24 cellular contexts compared by ENCODE assay signal in the genomic region with DNA sequence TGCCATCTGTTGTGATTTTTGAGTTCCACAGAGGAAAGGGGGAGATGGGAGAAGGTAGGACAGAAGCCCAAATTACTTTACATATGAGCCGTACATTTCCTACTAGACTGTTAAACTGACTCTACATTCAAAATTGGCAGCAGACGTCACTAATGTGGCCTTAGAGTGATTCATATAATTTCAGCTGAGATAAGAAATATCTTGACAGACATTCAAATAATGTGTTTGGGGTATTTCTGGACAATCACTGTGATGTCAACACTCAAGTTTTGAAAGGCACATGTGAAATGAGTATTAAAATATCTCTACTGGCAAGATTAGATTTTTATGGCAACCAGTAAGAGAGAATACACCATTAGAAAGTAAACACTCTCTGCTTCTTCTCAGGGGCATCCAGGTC.
DNase-seq lines count a peak whose midpoint lies in the region; ATAC-seq, FAIRE-seq and TF ChIP-seq lines count a peak whose summit lies in the region.
"Had no signal": no experiment of that assay in that cellular context is flagged by ENCODE, and none has a peak within 500 bp of the region (broad histone marks: within the 10 kb centered on the region; RNA-seq: fewer than 3 reads in every experiment).

No MANE protein-coding gene starts in this region.

- H3K9ac ChIP-seq in astrocyte (ENCODE audit: low read length) (no peak overlapping the region), endothelial cell of umbilical vein (replicated peaks; ENCODE audit: extremely low read depth, insufficient read depth, low read length) (no peak overlapping the region)
- H3K9ac ChIP-seq: BLaER1 had no signal

- no TSS peak for BruUV-seq in endothelial cell of umbilical vein (replicated peaks; lab: Mats Ljungman, UMichigan)

- H3K79me2 ChIP-seq in astrocyte (ENCODE audit: insufficient read depth, low read length), result no peaks in the 10 kb centered on the region
- peaks cover 7% of the 10 kb centered on the region for H3K79me2 ChIP-seq in endothelial cell of umbilical vein (ENCODE audit: control insufficient read depth, insufficient read depth, low read length)
- peaks cover 35% of the 10 kb centered on the region for H3K79me2 ChIP-seq in osteoblast (ENCODE audit: insufficient read depth, low read length)

- no peaks in the 10 kb centered on the region for H3K36me3 ChIP-seq in astrocyte (ENCODE audit: insufficient read depth, low read length)
- peaks cover 2 to 14% of the 10 kb centered on the region in 2 experiments for H3K36me3 ChIP-seq in endothelial cell of umbilical vein (ENCODE audit: control insufficient read depth in 2 of 2, extremely low read depth in 1 of 2, insufficient read depth in 2 of 2, low read length in 2 of 2)
- H3K36me3 ChIP-seq in heart right ventricle, result peaks cover 0 to 34% (median 2%) of the 10 kb centered on the region in 9 donors
- H3K36me3 ChIP-seq in osteoblast (ENCODE audit: insufficient read depth, low read length), result peaks cover 26% of the 10 kb centered on the region
- no peaks in the 10 kb centered on the region for H3K36me3 ChIP-seq in stomach
- H3K36me3 ChIP-seq: BLaER1 had no signal

- no peaks in the 10 kb centered on the region for H3K9me1 ChIP-seq in endothelial cell of umbilical vein (replicated peaks; ENCODE audit: control insufficient read depth, extremely low read depth, insufficient read depth, low read length)

- no peak for TF ChIP-seq EP300 in stomach (IDR thresholded peaks at IDR 0.05)

- dilution Hi-C loops in endothelial cell of umbilical vein (cut with MboI; ENCODE audit: extremely low pct_ligation_motif_present, low sequenced_read_pairs), result no loop called here

- POLR2A ChIA-PET in endothelial cell of umbilical vein (lab: Charles Lee), result no interaction called here

- no peaks in the 10 kb centered on the region for H3K27me3 ChIP-seq in astrocyte (ENCODE audit: insufficient read depth, low read length)
- H3K27me3 ChIP-seq in endothelial cell of umbilical vein (ENCODE audit: control insufficient read depth in 2 of 2, insufficient read depth in 2 of 2, low read length in 2 of 2), result no peaks in the 10 kb centered on the region
- H3K27me3 ChIP-seq in heart right ventricle, result no peaks in the 10 kb centered on the region
- H3K27me3 ChIP-seq in osteoblast (ENCODE audit: insufficient read depth, low read length), result no peaks in the 10 kb centered on the region
- H3K27me3 ChIP-seq in stomach, result no peaks in the 10 kb centered on the region
- H3K27me3 ChIP-seq: BLaER1 had no signal

- H3K27ac ChIP-seq in astrocyte (ENCODE audit: low read depth, low read length), result no peak overlapping the region
- H3K27ac ChIP-seq in endothelial cell of umbilical vein (ENCODE audit: insufficient read depth, low read depth, low read length), result peak overlapping the region; percentile 17
- H3K27ac ChIP-seq in heart right ventricle, result peak overlapping the region; percentile 2 to 65 (median 54)
- H3K27ac ChIP-seq in osteoblast (ENCODE audit: low read depth, low read length), result peak overlapping the region; percentile 66
- H3K27ac ChIP-seq in stomach, result no peak overlapping the region
- H3K27ac ChIP-seq: BLaER1, HL-60, RWPE1 had no signal

- no peaks in the 10 kb centered on the region for H3K4me1 ChIP-seq in astrocyte (ENCODE audit: insufficient read depth, low read length)
- H3K4me1 ChIP-seq in endothelial cell of umbilical vein (ENCODE audit: control insufficient read depth, extremely low read depth, insufficient read depth, low read length), result peaks cover 22% of the 10 kb centered on the region
- peaks cover 3 to 53% (median 20%) of the 10 kb centered on the region in 9 donors for H3K4me1 ChIP-seq in heart right ventricle
- H3K4me1 ChIP-seq in osteoblast (ENCODE audit: insufficient read depth, low read length), result peaks cover 23% of the 10 kb centered on the region
- peaks cover 0 to 25% (median 6%) of the 10 kb centered on the region in 4 donors for H3K4me1 ChIP-seq in stomach

- FAIRE-seq in astrocyte (lab: Jason Lieb, UNC), result no peak
- FAIRE-seq in endothelial cell of umbilical vein (lab: Jason Lieb, UNC), result no peak
- FAIRE-seq: GM12878, HepG2 had no signal

- H3K27me3 Mint-ChIP-seq in astrocyte (ENCODE audit: low read depth, unreplicated experiment), result no peaks in the 10 kb centered on the region

- no peak for TF ChIP-seq POLR2A in endothelial cell of umbilical vein (IDR thresholded peaks at IDR 0.05; ENCODE audit: low read depth, low read length)
- TF ChIP-seq POLR2A in stomach (IDR thresholded peaks at IDR 0.05), result no peak

- CTCF ChIA-PET in endothelial cell of umbilical vein (lab: Charles Lee), result no interaction called here

- DNase-seq in astrocyte (ENCODE audit: low read depth), result peak; percentile 16
- DNase-seq in endothelial cell of umbilical vein (ENCODE audit: low read depth, low spot score), result peak; percentile 48
- no peak for DNase-seq in heart right ventricle
- DNase-seq in osteoblast (ENCODE audit: insufficient read length, low spot score, missing footprints), result no peak
- DNase-seq in C1 segment of cervical spinal cord (lab: John Stamatoyannopoulos, UW), result no peak
- no peak for DNase-seq in stomach
- DNase-seq: CD4-positive, alpha-beta memory T cell; DND-41; GOT3; HCEC 1CT; KBM-7; MM.1S; NCI-H1048; NCI-H1417 treated with DMSO at 0.1 percent for 48 hours; NCI-H187 treated with DMSO at 0.1 percent for 48 hours; NCI-H2227 treated with DMSO at 0.1 percent for 48 hours; NCI-H510A treated with DMSO at 0.1 percent for 48 hours; NCI-H748 treated with DMSO at 0.1 percent for 48 hours had no signal

- peak in 7 of 8 donors; percentile 40 to 77 (median 63) for ATAC-seq in heart right ventricle
- ATAC-seq in HG02981 (IDR thresholded peaks at IDR 0.05; ENCODE audit: unreplicated experiment), result no peak
- ATAC-seq: GM12878, HepG2 had no signal

- H3K4me1 Mint-ChIP-seq in astrocyte (ENCODE audit: low read depth, unreplicated experiment), result no peaks in the 10 kb centered on the region
- H3K4me1 Mint-ChIP-seq: CD4-positive, alpha-beta memory T cell had no signal

- no peak overlapping the region for H3K27ac Mint-ChIP-seq in astrocyte (ENCODE audit: unreplicated experiment)
- H3K27ac Mint-ChIP-seq: CD4-positive, alpha-beta memory T cell had no signal

- H2AFZ ChIP-seq in astrocyte (ENCODE audit: low read depth, low read length), result no peak overlapping the region
- no peak overlapping the region for H2AFZ ChIP-seq in endothelial cell of umbilical vein (ENCODE audit: low read depth, low read length)
- no peak overlapping the region for H2AFZ ChIP-seq in osteoblast (ENCODE audit: low read length)

- intact Hi-C loops in endothelial cell of umbilical vein (cut with micrococcal nuclease) (no loop called here), heart right ventricle (cut with DNase I) (loop anchor here in 1 of 10 donors (5.0 kb wide), 1 partner anchor 39 kb away; no protein-coding TSS in a partner anchor), stomach (cut with DNase I; ENCODE audit: low total_unique reads) (no loop called here)

- H3K9me3 Mint-ChIP-seq in astrocyte (ENCODE audit: unreplicated experiment), result peaks cover 6% of the 10 kb centered on the region

- H4K20me1 ChIP-seq in astrocyte (ENCODE audit: insufficient read depth, low read length) (no peaks in the 10 kb centered on the region), endothelial cell of umbilical vein (replicated peaks; ENCODE audit: control insufficient read depth, extremely low read depth, insufficient read depth, low read length) (no peaks in the 10 kb centered on the region), osteoblast (ENCODE audit: insufficient read depth, low read length) (no peaks in the 10 kb centered on the region)
- H4K20me1 ChIP-seq: BLaER1 had no signal

- WGBS in heart right ventricle, 2 donors, result 31 to 38% methylated on average over 2 of the region's 2 CpGs
- WGBS in stomach, 5 donors, result 71 to 83% (median 72%) methylated on average over 2 of the region's 2 CpGs

- no peak overlapping the region for H3K4me2 ChIP-seq in astrocyte (ENCODE audit: low read length)
- H3K4me2 ChIP-seq in endothelial cell of umbilical vein (ENCODE audit: insufficient read depth, low read length), result no peak overlapping the region
- peak overlapping the region; percentile 41 for H3K4me2 ChIP-seq in osteoblast (ENCODE audit: insufficient read depth, low read length)
- H3K4me2 ChIP-seq: BLaER1 had no signal

- no peaks in the 10 kb centered on the region for H3K36me3 Mint-ChIP-seq in astrocyte (ENCODE audit: low read depth, unreplicated experiment)
- H3K36me3 Mint-ChIP-seq: CD4-positive, alpha-beta memory T cell had no signal

- H3K4me3 ChIP-seq in astrocyte (ENCODE audit: insufficient read depth, low read depth, low read length) (no peak overlapping the region), endothelial cell of umbilical vein (replicated peaks in 1 of 3; ENCODE audit: insufficient read depth in 1 of 3, low read depth in 1 of 3, low read length in 3 of 3) (no peak overlapping the region), heart right ventricle (no peak overlapping the region), osteoblast (ENCODE audit: insufficient read depth, low read length) (no peak overlapping the region), stomach (no peak overlapping the region)
- H3K4me3 ChIP-seq: BLaER1, GM12878 had no signal

- no peaks in the 10 kb centered on the region for H3K9me3 ChIP-seq in astrocyte (ENCODE audit: insufficient read depth, low read depth, low read length)
- no peaks in the 10 kb centered on the region for H3K9me3 ChIP-seq in endothelial cell of umbilical vein (replicated peaks; ENCODE audit: control insufficient read depth, insufficient read depth, low read length)
- H3K9me3 ChIP-seq in heart right ventricle, result peaks cover 0 to 16% (median 0%) of the 10 kb centered on the region in 11 donors
- H3K9me3 ChIP-seq in osteoblast (ENCODE audit: low read depth, low read length), result no peaks in the 10 kb centered on the region
- H3K9me3 ChIP-seq in stomach, result no peaks in the 10 kb centered on the region
- H3K9me3 ChIP-seq: BLaER1 had no signal

- H3K4me3 Mint-ChIP-seq in astrocyte (ENCODE audit: unreplicated experiment), result no peak overlapping the region
- H3K4me3 Mint-ChIP-seq: CD4-positive, alpha-beta memory T cell had no signal

- no peak for TF ChIP-seq CTCF in astrocyte (IDR thresholded peaks at IDR 0.05; ENCODE audit: insufficient read depth, low read depth, low read length)
- no peak for TF ChIP-seq CTCF in endothelial cell of umbilical vein (IDR thresholded peaks at IDR 0.05; ENCODE audit: extremely low read depth in 1 of 2, insufficient read depth in 1 of 2, low read depth in 1 of 2, low read length in 2 of 2)
- no peak for TF ChIP-seq CTCF in heart right ventricle (IDR thresholded peaks at IDR 0.05)
- no peak for TF ChIP-seq CTCF in osteoblast (IDR thresholded peaks at IDR 0.05; ENCODE audit: extremely low read depth, low read depth, low read length)
- no peak for TF ChIP-seq CTCF in stomach (IDR thresholded peaks at IDR 0.05)

TF ChIP-seq in endothelial cell of umbilical vein, 7 proteins besides CTCF, POLR2A, EP300 and RAD21 (continues in another document):
- TF ChIP-seq JUN (IDR thresholded peaks at IDR 0.05; ENCODE audit: borderline replicate concordance, insufficient read depth, insufficient read length, low read depth) (no peak), POLR2AphosphoS5 (IDR thresholded peaks at IDR 0.05; ENCODE audit: insufficient read depth, low read depth, low read length) (no peak), FOS (IDR thresholded peaks at IDR 0.05; ENCODE audit: borderline replicate concordance, insufficient read depth, low read length) (no peak), EZH2 (IDR thresholded peaks at IDR 0.05; ENCODE audit: borderline replicate concordance, low read depth, low read length, severe bottlenecking) (no peak), MYC (IDR thresholded peaks at IDR 0.05; ENCODE audit: low read depth, low read length) (no peak)

Comparison
In these comparisons a context has a peak if more than half of its experiments do, and no peak if none do; other contexts are left out.
1. DNase-seq: peak in astrocyte (single experiment) and endothelial cell of umbilical vein (single experiment); none in heart right ventricle (0 of 2), osteoblast (single experiment), C1 segment of cervical spinal cord (0 of 14) and stomach (single experiment).
2. H3K27ac ChIP-seq: peak in endothelial cell of umbilical vein (single experiment), heart right ventricle (10 of 10) and osteoblast (single experiment); none in astrocyte (single experiment) and stomach (0 of 5).